ENCODE assay signal across 13 cellular contexts in the genomic region with DNA sequence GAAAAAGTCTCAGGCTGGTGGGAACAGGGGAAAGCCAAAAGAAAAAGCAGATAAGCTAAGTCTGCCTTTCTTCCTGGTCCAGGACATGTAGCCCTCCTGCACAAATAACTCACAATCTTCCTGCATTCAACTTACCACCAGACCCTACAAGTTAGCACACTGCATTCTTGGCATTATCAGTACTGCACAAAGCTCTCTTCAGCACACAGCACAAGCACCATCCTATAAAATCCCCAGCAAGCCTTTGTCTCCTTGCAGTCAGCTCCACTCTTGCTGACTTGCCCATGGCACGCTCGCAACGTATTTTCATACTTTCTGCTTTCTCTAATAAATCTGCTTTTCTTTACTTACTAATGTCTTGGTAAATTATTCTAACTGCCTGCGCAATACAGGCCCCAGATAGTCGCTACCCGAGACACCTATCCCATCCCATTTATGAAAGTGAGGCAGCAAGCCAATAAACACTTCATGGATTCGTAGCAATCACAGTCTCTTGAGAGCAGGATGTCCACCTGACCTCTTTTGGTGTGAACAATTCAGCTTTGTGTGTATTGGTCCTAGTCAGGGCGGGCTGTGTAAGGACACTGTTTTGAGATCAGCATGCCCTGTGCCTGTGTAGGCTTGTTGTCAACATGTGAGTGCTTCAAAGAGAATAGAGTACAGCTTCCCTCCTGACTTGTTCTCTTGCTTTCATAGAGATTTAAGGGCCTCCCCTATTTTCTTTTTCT.
DNase-seq lines count a peak whose midpoint lies in the region; TF ChIP-seq lines count a peak whose summit lies in the region.
"Had no signal": no experiment of that assay in that cellular context is flagged by ENCODE, and none has a peak within 500 bp of the region (broad histone marks: within the 10 kb centered on the region; RNA-seq: fewer than 3 reads in every experiment).

No MANE protein-coding gene starts in this region.

- no peak for TF ChIP-seq CTCF in epithelial cell of esophagus (IDR thresholded peaks at IDR 0.05; ENCODE audit: insufficient read depth, low read depth, low read length, missing control alignments)

- no peak overlapping the region for H3K4me3 ChIP-seq in epithelial cell of esophagus (ENCODE audit: low read length)

- DNase-seq in DMS53 (lab: John Stamatoyannopoulos, UW) (peak; percentile 21), DMS53 treated with DMSO at 0.1 percent for 48 hours (lab: John Stamatoyannopoulos, UW; ENCODE audit: unreplicated experiment) (no peak), epithelial cell of esophagus (ENCODE audit: low read depth) (peak; percentile 75), islet precursor cell (peak; percentile 68), superior temporal gyrus (ENCODE audit: extremely low spot score) (peak; percentile 59), NCI-H1694 (lab: John Stamatoyannopoulos, UW) (no peak), GM19238 (ENCODE audit: insufficient read length, low spot score) (no peak), OCI-M1 (lab: John Stamatoyannopoulos, UW) (no peak)
- DNase-seq: activated CD8-positive, alpha-beta T cell treated with anti-CD3 and anti-CD28 coated beads for 36 hours; amniotic stem cell; CD4-positive, CD25-positive, alpha-beta regulatory T cell; GDM1; stimulated activated CD4-positive, alpha-beta T cell treated with anti-CD3 and anti-CD28 coated beads, Interleukin-2, amount 100 ng/mL, for 24 hours had no signal

Comparison
In these comparisons a context has a peak if more than half of its experiments do, and no peak if none do; other contexts are left out.
1. DNase-seq: peak in DMS53 (single experiment), epithelial cell of esophagus (single experiment), islet precursor cell (single experiment) and superior temporal gyrus (single experiment); none in DMS53 treated with DMSO at 0.1 percent for 48 hours (single experiment), NCI-H1694 (single experiment), GM19238 (single experiment) and OCI-M1 (single experiment).